ENCODE assay signal across 1 cellular context in the genomic region with DNA sequence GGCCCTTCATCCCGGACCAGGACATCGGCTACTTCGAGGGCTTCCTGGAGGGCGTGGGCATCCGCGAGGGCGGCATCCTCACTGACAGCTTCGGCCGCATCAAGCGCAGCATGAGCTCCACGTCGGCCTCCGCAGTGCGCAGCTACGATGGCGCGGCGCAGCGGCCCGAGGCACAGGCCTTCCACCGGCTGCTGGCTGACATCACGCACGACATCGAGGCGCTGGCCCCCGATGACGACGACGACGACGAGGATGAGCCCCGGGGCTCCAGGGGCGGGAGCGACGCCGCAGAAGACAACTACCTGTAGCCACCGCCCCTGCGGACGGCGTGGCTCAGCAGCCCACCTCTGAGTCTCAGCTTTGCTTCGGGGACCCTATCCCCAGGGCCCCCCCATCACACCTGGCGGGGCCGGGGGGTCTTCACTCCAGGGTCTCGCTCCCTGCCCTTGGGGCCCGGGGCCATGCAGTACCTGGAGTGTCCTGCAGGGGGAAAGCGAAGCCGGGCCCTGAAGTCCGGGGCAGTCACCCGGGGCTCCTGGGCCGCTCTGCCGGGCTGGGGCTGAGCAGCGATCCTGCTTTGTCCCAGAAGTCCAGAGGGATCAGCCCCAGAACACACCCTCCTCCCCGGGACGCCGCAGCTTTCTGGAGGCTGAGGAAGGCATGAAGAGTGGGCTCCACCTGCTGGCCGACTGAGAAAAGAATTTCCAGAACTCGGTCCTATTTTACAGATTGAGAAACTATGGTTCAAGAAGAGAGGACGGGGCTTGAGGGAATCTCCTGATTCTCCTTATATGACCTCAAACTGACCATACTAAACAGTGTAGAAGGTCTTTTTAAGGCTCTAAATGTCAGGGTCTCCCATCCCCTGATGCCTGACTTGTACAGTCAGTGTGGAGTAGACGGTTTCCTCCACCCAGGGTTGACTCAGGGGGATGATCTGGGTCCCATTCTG.
A peak's percentile ranks its signal among the peaks of the same experiment; 100 is the strongest.
TF ChIP-seq lines count a peak whose summit lies in the region.

No MANE protein-coding gene starts in this region.

TF ChIP-seq in HepG2, 621 proteins besides CTCF, POLR2A, EP300 and RAD21 (continued from another document and continues in another):
- TF ChIP-seq, protein P1, sequence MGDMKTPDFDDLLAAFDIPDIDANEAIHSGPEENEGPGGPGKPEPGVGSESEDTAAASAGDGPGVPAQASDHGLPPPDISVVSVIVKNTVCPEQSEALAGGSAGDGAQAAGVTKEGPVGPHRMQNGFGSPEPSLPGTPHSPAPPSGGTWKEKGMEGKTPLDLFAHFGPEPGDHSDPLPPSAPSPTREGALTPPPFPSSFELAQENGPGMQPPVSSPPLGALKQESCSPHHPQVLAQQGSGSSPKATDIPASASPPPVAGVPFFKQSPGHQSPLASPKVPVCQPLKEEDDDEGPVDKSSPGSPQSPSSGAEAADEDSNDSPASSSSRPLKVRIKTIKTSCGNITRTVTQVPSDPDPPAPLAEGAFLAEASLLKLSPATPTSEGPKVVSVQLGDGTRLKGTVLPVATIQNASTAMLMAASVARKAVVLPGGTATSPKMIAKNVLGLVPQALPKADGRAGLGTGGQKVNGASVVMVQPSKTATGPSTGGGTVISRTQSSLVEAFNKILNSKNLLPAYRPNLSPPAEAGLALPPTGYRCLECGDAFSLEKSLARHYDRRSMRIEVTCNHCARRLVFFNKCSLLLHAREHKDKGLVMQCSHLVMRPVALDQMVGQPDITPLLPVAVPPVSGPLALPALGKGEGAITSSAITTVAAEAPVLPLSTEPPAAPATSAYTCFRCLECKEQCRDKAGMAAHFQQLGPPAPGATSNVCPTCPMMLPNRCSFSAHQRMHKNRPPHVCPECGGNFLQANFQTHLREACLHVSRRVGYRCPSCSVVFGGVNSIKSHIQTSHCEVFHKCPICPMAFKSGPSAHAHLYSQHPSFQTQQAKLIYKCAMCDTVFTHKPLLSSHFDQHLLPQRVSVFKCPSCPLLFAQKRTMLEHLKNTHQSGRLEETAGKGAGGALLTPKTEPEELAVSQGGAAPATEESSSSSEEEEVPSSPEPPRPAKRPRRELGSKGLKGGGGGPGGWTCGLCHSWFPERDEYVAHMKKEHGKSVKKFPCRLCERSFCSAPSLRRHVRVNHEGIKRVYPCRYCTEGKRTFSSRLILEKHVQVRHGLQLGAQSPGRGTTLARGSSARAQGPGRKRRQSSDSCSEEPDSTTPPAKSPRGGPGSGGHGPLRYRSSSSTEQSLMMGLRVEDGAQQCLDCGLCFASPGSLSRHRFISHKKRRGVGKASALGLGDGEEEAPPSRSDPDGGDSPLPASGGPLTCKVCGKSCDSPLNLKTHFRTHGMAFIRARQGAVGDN (CRISPR knock-in tag; IDR thresholded peaks at IDR 0.05) = peak; percentile 78
- TF ChIP-seq ZNF34 (CRISPR knock-in tag; IDR thresholded peaks at IDR 0.05; ENCODE audit: borderline replicate concordance) (0 out of 2 replicates have a peak, but pooled peaks have one; percentile 77), ZNF335 (CRISPR knock-in tag; IDR thresholded peaks at IDR 0.05) (no peak), ARNT (IDR thresholded peaks at IDR 0.05) (no peak), THAP11 (CRISPR knock-in tag; IDR thresholded peaks at IDR 0.05) (peak; percentile 52; the same call in 1 of the 2 replicates), ZNF782 (CRISPR knock-in tag; IDR thresholded peaks at IDR 0.05; ENCODE audit: borderline replicate concordance) (no peak), NCOR1 (IDR thresholded peaks at IDR 0.05; ENCODE audit: borderline replicate concordance, low read length) (no peak), ZNF230 (CRISPR knock-in tag; IDR thresholded peaks at IDR 0.05) (0 out of 2 replicates have a peak, but pooled peaks have one; percentile 48), SMAD3 (CRISPR knock-in tag; IDR thresholded peaks at IDR 0.05) (peak; percentile 23; the same call in 1 of the 2 replicates), KLF13 (CRISPR knock-in tag; IDR thresholded peaks at IDR 0.05) (no peak), ZNF143 (CRISPR knock-in tag; IDR thresholded peaks at IDR 0.05) (peak; percentile 71), ZFP62 (CRISPR knock-in tag; IDR thresholded peaks at IDR 0.05) (no peak), ZBTB7B (CRISPR knock-in tag; IDR thresholded peaks at IDR 0.05) (peak; percentile 98), RORA (CRISPR knock-in tag; IDR thresholded peaks at IDR 0.05) (no peak), JUND (CRISPR knock-in tag; IDR thresholded peaks at IDR 0.05) (no peak), NCOA1 (CRISPR knock-in tag; IDR thresholded peaks at IDR 0.05) (no peak), NFATC3 (CRISPR knock-in tag; IDR thresholded peaks at IDR 0.05) (0 out of 2 replicates have a peak, but pooled peaks have one; percentile 35), SIX1 (CRISPR knock-in tag; IDR thresholded peaks at IDR 0.05; ENCODE audit: borderline replicate concordance) (no peak), ZNF75D (CRISPR knock-in tag; IDR thresholded peaks at IDR 0.05; ENCODE audit: borderline replicate concordance) (no peak), ZNF724P (CRISPR knock-in tag; IDR thresholded peaks at IDR 0.05; ENCODE audit: borderline replicate concordance) (no peak), MEIS1 (CRISPR knock-in tag; IDR thresholded peaks at IDR 0.05; ENCODE audit: borderline replicate concordance) (0 out of 2 replicates have a peak, but pooled peaks have one; percentile 23), CBFB (CRISPR knock-in tag; IDR thresholded peaks at IDR 0.05) (no peak), ELF4 (CRISPR knock-in tag; IDR thresholded peaks at IDR 0.05; ENCODE audit: borderline replicate concordance) (no peak), GATAD1 (CRISPR knock-in tag; IDR thresholded peaks at IDR 0.05) (0 out of 2 replicates have a peak, but pooled peaks have one; percentile 16), ZNF124 (CRISPR knock-in tag; IDR thresholded peaks at IDR 0.05) (peak; percentile 70; the same call in 1 of the 2 replicates), MTF1 (CRISPR knock-in tag; IDR thresholded peaks at IDR 0.05) (0 out of 2 replicates have a peak, but pooled peaks have one; percentile 35), RAD51 (IDR thresholded peaks at IDR 0.05; ENCODE audit: borderline replicate concordance) (no peak), ZNF83 (CRISPR knock-in tag; IDR thresholded peaks at IDR 0.05; ENCODE audit: borderline replicate concordance) (no peak), PAX8 (CRISPR knock-in tag; IDR thresholded peaks at IDR 0.05; ENCODE audit: borderline replicate concordance) (no peak), HMGA1 (CRISPR knock-in tag; conservative IDR thresholded peaks at IDR 0.05) (no peak), ZNF615 (CRISPR knock-in tag; IDR thresholded peaks at IDR 0.05; ENCODE audit: borderline replicate concordance) (no peak), TMF1 (CRISPR knock-in tag; IDR thresholded peaks at IDR 0.05; ENCODE audit: low read depth) (no peak), MBD4 (IDR thresholded peaks at IDR 0.05; ENCODE audit: borderline replicate concordance, low read length) (no peak), ZNF432 (CRISPR knock-in tag; IDR thresholded peaks at IDR 0.05; ENCODE audit: borderline replicate concordance) (no peak), CHD2 (IDR thresholded peaks at IDR 0.05; ENCODE audit: low read depth, low read length) (no peak), PHF8 (CRISPR knock-in tag; IDR thresholded peaks at IDR 0.05) (0 out of 2 replicates have a peak, but pooled peaks have one; percentile 24), MZF1 (CRISPR knock-in tag; IDR thresholded peaks at IDR 0.05; ENCODE audit: borderline replicate concordance) (no peak), TBX3 (IDR thresholded peaks at IDR 0.05; ENCODE audit: borderline replicate concordance) (no peak), PHF21A (CRISPR knock-in tag; IDR thresholded peaks at IDR 0.05) (peak; percentile 98), ZNF446 (CRISPR knock-in tag; IDR thresholded peaks at IDR 0.05) (no peak)
- TF ChIP-seq, protein P2, sequence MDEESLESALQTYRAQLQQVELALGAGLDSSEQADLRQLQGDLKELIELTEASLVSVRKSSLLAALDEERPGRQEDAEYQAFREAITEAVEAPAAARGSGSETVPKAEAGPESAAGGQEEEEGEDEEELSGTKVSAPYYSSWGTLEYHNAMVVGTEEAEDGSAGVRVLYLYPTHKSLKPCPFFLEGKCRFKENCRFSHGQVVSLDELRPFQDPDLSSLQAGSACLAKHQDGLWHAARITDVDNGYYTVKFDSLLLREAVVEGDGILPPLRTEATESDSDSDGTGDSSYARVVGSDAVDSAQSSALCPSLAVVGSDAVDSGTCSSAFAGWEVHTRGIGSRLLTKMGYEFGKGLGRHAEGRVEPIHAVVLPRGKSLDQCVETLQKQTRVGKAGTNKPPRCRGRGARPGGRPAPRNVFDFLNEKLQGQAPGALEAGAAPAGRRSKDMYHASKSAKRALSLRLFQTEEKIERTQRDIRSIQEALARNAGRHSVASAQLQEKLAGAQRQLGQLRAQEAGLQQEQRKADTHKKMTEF (CRISPR knock-in tag; IDR thresholded peaks at IDR 0.05) = peak; percentile 55; the same call in 1 of the 2 replicates
- TF ChIP-seq, protein P3, sequence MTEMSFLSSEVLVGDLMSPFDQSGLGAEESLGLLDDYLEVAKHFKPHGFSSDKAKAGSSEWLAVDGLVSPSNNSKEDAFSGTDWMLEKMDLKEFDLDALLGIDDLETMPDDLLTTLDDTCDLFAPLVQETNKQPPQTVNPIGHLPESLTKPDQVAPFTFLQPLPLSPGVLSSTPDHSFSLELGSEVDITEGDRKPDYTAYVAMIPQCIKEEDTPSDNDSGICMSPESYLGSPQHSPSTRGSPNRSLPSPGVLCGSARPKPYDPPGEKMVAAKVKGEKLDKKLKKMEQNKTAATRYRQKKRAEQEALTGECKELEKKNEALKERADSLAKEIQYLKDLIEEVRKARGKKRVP (CRISPR knock-in tag; IDR thresholded peaks at IDR 0.05) = no peak
- TF ChIP-seq, protein P4, sequence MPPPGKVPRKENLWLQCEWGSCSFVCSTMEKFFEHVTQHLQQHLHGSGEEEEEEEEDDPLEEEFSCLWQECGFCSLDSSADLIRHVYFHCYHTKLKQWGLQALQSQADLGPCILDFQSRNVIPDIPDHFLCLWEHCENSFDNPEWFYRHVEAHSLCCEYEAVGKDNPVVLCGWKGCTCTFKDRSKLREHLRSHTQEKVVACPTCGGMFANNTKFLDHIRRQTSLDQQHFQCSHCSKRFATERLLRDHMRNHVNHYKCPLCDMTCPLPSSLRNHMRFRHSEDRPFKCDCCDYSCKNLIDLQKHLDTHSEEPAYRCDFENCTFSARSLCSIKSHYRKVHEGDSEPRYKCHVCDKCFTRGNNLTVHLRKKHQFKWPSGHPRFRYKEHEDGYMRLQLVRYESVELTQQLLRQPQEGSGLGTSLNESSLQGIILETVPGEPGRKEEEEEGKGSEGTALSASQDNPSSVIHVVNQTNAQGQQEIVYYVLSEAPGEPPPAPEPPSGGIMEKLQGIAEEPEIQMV (CRISPR knock-in tag; IDR thresholded peaks at IDR 0.05; ENCODE audit: low read depth) = peak; percentile 67; the same call in 1 of the 2 replicates
- TF ChIP-seq, protein P5, sequence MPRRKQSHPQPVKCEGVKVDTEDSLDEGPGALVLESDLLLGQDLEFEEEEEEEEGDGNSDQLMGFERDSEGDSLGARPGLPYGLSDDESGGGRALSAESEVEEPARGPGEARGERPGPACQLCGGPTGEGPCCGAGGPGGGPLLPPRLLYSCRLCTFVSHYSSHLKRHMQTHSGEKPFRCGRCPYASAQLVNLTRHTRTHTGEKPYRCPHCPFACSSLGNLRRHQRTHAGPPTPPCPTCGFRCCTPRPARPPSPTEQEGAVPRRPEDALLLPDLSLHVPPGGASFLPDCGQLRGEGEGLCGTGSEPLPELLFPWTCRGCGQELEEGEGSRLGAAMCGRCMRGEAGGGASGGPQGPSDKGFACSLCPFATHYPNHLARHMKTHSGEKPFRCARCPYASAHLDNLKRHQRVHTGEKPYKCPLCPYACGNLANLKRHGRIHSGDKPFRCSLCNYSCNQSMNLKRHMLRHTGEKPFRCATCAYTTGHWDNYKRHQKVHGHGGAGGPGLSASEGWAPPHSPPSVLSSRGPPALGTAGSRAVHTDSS (CRISPR knock-in tag; conservative IDR thresholded peaks at IDR 0.05) = no peak
- TF ChIP-seq, protein P6, sequence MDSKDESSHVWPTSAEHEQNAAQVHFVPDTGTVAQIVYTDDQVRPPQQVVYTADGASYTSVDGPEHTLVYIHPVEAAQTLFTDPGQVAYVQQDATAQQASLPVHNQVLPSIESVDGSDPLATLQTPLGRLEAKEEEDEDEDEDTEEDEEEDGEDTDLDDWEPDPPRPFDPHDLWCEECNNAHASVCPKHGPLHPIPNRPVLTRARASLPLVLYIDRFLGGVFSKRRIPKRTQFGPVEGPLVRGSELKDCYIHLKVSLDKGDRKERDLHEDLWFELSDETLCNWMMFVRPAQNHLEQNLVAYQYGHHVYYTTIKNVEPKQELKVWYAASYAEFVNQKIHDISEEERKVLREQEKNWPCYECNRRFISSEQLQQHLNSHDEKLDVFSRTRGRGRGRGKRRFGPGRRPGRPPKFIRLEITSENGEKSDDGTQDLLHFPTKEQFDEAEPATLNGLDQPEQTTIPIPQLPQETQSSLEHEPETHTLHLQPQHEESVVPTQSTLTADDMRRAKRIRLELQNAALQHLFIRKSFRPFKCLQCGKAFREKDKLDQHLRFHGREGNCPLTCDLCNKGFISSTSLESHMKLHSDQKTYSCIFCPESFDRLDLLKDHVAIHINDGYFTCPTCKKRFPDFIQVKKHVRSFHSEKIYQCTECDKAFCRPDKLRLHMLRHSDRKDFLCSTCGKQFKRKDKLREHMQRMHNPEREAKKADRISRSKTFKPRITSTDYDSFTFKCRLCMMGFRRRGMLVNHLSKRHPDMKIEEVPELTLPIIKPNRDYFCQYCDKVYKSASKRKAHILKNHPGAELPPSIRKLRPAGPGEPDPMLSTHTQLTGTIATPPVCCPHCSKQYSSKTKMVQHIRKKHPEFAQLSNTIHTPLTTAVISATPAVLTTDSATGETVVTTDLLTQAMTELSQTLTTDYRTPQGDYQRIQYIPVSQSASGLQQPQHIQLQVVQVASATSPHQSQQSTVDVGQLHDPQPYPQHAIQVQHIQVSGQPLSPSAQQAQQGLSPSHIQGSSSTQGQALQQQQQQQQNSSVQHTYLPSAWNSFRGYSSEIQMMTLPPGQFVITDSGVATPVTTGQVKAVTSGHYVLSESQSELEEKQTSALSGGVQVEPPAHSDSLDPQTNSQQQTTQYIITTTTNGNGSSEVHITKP (CRISPR knock-in tag; IDR thresholded peaks at IDR 0.05; ENCODE audit: low read depth) = no peak
- TF ChIP-seq, protein P7, sequence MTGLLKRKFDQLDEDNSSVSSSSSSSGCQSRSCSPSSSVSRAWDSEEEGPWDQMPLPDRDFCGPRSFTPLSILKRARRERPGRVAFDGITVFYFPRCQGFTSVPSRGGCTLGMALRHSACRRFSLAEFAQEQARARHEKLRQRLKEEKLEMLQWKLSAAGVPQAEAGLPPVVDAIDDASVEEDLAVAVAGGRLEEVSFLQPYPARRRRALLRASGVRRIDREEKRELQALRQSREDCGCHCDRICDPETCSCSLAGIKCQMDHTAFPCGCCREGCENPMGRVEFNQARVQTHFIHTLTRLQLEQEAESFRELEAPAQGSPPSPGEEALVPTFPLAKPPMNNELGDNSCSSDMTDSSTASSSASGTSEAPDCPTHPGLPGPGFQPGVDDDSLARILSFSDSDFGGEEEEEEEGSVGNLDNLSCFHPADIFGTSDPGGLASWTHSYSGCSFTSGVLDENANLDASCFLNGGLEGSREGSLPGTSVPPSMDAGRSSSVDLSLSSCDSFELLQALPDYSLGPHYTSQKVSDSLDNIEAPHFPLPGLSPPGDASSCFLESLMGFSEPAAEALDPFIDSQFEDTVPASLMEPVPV (CRISPR knock-in tag; IDR thresholded peaks at IDR 0.05) = no peak
